ENCODE assay signal across 8 cellular contexts in the genomic region with DNA sequence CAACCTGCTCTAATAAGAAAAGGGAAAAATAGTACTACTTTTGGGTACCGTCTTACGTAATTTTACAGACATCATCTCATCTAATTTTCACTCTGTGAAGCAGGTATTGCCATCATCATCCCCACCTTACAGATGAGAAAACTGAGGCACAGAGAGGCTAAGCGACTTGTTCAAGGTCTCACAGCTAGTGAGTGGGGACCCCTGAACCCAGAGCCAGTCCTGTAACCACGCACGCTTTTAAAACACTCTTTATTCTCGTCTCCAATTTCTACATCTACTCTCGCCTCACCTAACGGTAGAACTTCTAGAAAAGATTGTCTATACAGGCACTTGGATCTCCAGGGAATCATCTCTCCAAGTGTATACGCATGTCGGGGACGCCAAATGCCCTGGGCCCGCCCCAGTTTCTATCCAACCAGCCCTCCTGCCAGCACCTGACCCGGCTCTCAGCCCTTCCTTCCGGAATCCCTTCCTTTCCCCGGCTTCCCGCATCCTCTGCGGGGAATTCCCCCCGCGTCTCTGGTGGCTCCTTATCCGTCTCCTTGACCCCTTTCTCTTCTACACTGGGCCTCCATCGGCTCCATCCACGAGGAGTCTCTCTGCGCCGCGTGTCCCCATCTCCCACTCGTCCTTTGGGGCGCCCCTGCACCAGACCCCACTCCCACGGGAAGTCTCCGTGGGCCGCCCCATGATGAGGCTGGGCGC. TPM values are rescaled to one million over a fixed set of nuclear protein-coding genes. Genes with fewer than 3 reads are reported as not detected.
A peak's percentile ranks its signal among the peaks of the same experiment; 100 is the strongest.
DNase-seq lines count a peak whose midpoint lies in the region; ATAC-seq, FAIRE-seq and TF ChIP-seq lines count a peak whose summit lies in the region.

No MANE protein-coding gene starts in this region.

- peak overlapping the region; percentile 95 for H3K4me2 ChIP-seq in DOHH2 (ENCODE audit: low read length)

- peaks cover 9% of the 10 kb centered on the region; the same call in 1 of the 2 replicates for H3K36me3 ChIP-seq in DOHH2 (ENCODE audit: control insufficient read depth, low read length)
- H3K36me3 ChIP-seq in MG63 = no peaks in the 10 kb centered on the region
- H3K36me3 ChIP-seq in bronchial epithelial cell (ENCODE audit: control insufficient read depth, insufficient read depth, low read length) = no peaks in the 10 kb centered on the region
- no peaks in the 10 kb centered on the region for H3K36me3 ChIP-seq in stomach

- no peak for TF ChIP-seq CTCF in DOHH2 (IDR thresholded peaks at IDR 0.05; ENCODE audit: low read depth, low read length, poor library complexity, severe bottlenecking)
- no peak for TF ChIP-seq CTCF in bronchial epithelial cell (IDR thresholded peaks at IDR 0.05; ENCODE audit: insufficient read depth, low read length, severe bottlenecking)
- no peak for TF ChIP-seq CTCF in stomach (IDR thresholded peaks at IDR 0.05)

- H3K9me3 ChIP-seq in DOHH2 (ENCODE audit: control insufficient read depth, insufficient read depth, low read length) = no peaks in the 10 kb centered on the region
- H3K9me3 ChIP-seq in MG63 = no peaks in the 10 kb centered on the region
- no peaks in the 10 kb centered on the region for H3K9me3 ChIP-seq in stomach

- no peak for TF ChIP-seq POLR2A in stomach (IDR thresholded peaks at IDR 0.05)

- H3K4me3 ChIP-seq in DOHH2 (ENCODE audit: low read length) = peak overlapping the region; percentile 88
- peak overlapping the region; percentile 36 for H3K4me3 ChIP-seq in MG63
- peak overlapping the region; percentile 59 for H3K4me3 ChIP-seq in bronchial epithelial cell (ENCODE audit: low read depth, low read length)
- H3K4me3 ChIP-seq in stomach = peak overlapping the region; percentile 63 to 85 (median 68)

- H3K79me2 ChIP-seq in DOHH2 (ENCODE audit: control insufficient read depth, low read length) = peaks cover 13% of the 10 kb centered on the region

- WGBS in stomach, 5 donors = 14 to 21% (median 15%) methylated on average over 31 of the region's 31 CpGs

- no peak for FAIRE-seq in bronchial epithelial cell (lab: Jason Lieb, UNC)

- no peaks in the 10 kb centered on the region for H4K20me1 ChIP-seq in DOHH2 (ENCODE audit: control insufficient read depth, insufficient read depth, low read depth, low read length)

- TF ChIP-seq EP300 in stomach (IDR thresholded peaks at IDR 0.05) = peak; percentile 44

- intact Hi-C loops in stomach (cut with DNase I; ENCODE audit: low total_unique reads) = loop anchor here (10.0 kb wide), 1 partner anchor 53 kb away; the partner anchor contains the start of gene PHF19

- H3K27ac ChIP-seq in DOHH2 (ENCODE audit: low read depth, low read length) (peak overlapping the region; percentile 82), stomach (peak overlapping the region; percentile 90 to 97 (median 92))

- H3F3A ChIP-seq in DOHH2 (ENCODE audit: control insufficient read depth, insufficient read depth) = peaks cover 42% of the 10 kb centered on the region

- DNase-seq in MG63 (no peak), bronchial epithelial cell (ENCODE audit: low read depth) (no peak), left lobe of liver (ENCODE audit: low spot score) (no peak), stomach (peak; percentile 51), OCI-M1 (lab: John Stamatoyannopoulos, UW) (no peak), COLO829 (ENCODE audit: low spot score) (no peak)

- H3K27me3 ChIP-seq in DOHH2 (ENCODE audit: control insufficient read depth, low read length) (no peaks in the 10 kb centered on the region), MG63 (no peaks in the 10 kb centered on the region), bronchial epithelial cell (ENCODE audit: control insufficient read depth, insufficient read depth, low read length) (no peaks in the 10 kb centered on the region), stomach (no peaks in the 10 kb centered on the region)

- H3K4me1 ChIP-seq in DOHH2 (ENCODE audit: control insufficient read depth, low read length) = peaks cover 97% of the 10 kb centered on the region
- H3K4me1 ChIP-seq in stomach = peaks cover 18 to 69% (median 38%) of the 10 kb centered on the region in 4 donors

- ATAC-seq in left lobe of liver = peak; percentile 22
- ATAC-seq in HG03565 (IDR thresholded peaks at IDR 0.05; ENCODE audit: unreplicated experiment) = no peak

- no peaks in the 10 kb centered on the region for H3K9me2 ChIP-seq in DOHH2 (replicated peaks; ENCODE audit: control insufficient read depth, low read length)

RNA-seq across cellular contexts. Expression of gene TRAF1, which starts 1.6 kb away (rescaled TPM):
- total RNA-seq in MG63 (2014; rRNA removed; shearing (Covaris generic); ENCODE audit: low replicate concordance) = 0.67 and 0.79 TPM in 2 replicates
- total RNA-seq in bronchial epithelial cell = 0.79 and 1.0 TPM in 2 replicates
- 3.0 TPM for total RNA-seq in left lobe of liver
- total RNA-seq in stomach = 10 to 100 TPM in 1 of 5 donors, 1 to 10 TPM in 3, under 1 TPM in 1; 0.58 to 10.3 (median 2.8) TPM
- 1 to 10 TPM; 2.3 to 6.8 (median 3.7) TPM for polyA plus RNA-seq in stomach

RNA-seq across cellular contexts. Expression of gene PHF19, which starts 51.2 kb away (rescaled TPM):
- 51.5 and 76.6 TPM in 2 replicates for total RNA-seq in MG63 (2014; rRNA removed; shearing (Covaris generic); ENCODE audit: low replicate concordance)
- 7.6 TPM in 2 replicates for total RNA-seq in bronchial epithelial cell
- 2.4 TPM for total RNA-seq in left lobe of liver
- total RNA-seq in stomach = 100 to 1,000 TPM in 1 of 5 donors, 10 to 100 TPM in 4; 13.3 to 251 (median 26.8) TPM
- polyA plus RNA-seq in stomach = 10 to 100 TPM; 10.7 to 28.3 (median 27.6) TPM

Comparison
In these comparisons a context has a peak if more than half of its experiments do, and no peak if none do; other contexts are left out.
1. H3K4me3 ChIP-seq: peak in every context shown above with its lines; median percentile 88 in DOHH2; 68 in stomach; 59 in bronchial epithelial cell; 36 in MG63.